In the genomic region with DNA sequence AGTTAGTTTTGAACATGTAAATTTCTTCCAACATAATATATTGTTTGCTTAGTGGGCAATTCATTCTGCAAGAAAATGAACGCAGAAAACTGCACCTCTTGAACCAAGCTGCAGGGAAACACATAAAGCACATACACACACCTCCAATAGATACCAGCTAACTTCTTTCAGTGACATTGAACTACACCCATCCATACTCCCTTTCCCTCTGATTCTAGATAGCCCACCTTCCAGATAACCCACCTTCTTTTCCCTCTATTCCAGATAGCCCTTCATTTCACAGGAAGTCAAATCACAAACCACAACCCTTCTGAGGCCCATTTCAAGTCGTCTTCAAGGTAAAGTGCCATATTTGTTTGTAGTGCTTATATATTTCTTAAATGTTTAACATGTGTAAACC, we compare ENCODE assay signal across 13 cellular contexts.
"Had no signal": no experiment of that assay in that cellular context is flagged by ENCODE, and none has a peak within 500 bp of the region (broad histone marks: within the 10 kb centered on the region; RNA-seq: fewer than 3 reads in every experiment).

No MANE protein-coding gene starts in this region.

- H3K36me3 ChIP-seq: prostate gland, sigmoid colon had no signal

- H3K27ac Mint-ChIP-seq: activated CD4-positive, alpha-beta T cell treated with anti-CD3 and anti-CD28 coated beads, Interleukin-2, amount 10 ng/mL, durations not matched to agents 24 days and 14 days had no signal

- H3K4me3 ChIP-seq: gastrocnemius medialis, left ventricle myocardium inferior, prostate gland, sigmoid colon had no signal

- H3K27me3 ChIP-seq: gastrocnemius medialis, sigmoid colon had no signal

- DNase-seq: activated CD4-positive, alpha-beta T cell treated with anti-CD3 and anti-CD28 coated beads, Interleukin-2, amount 10 ng/mL, durations not matched to agents 24 days and 14 days; central memory CD4-positive, alpha-beta T cell; effector memory CD4-positive, alpha-beta T cell; gastrocnemius medialis; kidney; left ventricle myocardium inferior; mesenchymal stem cell; sigmoid colon; stimulated activated CD4-positive, alpha-beta T cell treated with anti-CD3 and anti-CD28 coated beads, Interleukin-2, amount 100 ng/mL, for 24 hours; stimulated activated naive CD4-positive, alpha-beta T cell treated with Interleukin-2 at 50 U/mL for 16 hours; trophoblast cell had no signal

- H3K9me3 Mint-ChIP-seq: activated CD4-positive, alpha-beta T cell treated with anti-CD3 and anti-CD28 coated beads, Interleukin-2, amount 10 ng/mL, durations not matched to agents 24 days and 14 days had no signal

- H3K4me3 Mint-ChIP-seq: activated CD4-positive, alpha-beta T cell treated with anti-CD3 and anti-CD28 coated beads, Interleukin-2, amount 10 ng/mL, durations not matched to agents 24 days and 14 days had no signal

- H3K27me3 Mint-ChIP-seq: activated CD4-positive, alpha-beta T cell treated with anti-CD3 and anti-CD28 coated beads, Interleukin-2, amount 10 ng/mL, durations not matched to agents 24 days and 14 days had no signal

- ATAC-seq: gastrocnemius medialis had no signal

- H3K9me3 ChIP-seq: gastrocnemius medialis, left ventricle myocardium inferior, prostate gland, sigmoid colon had no signal

- H3K27ac ChIP-seq: epithelial cell of prostate, gastrocnemius medialis, left ventricle myocardium inferior, prostate gland, sigmoid colon had no signal
